11 cellular contexts compared by ENCODE assay signal in the genomic region with DNA sequence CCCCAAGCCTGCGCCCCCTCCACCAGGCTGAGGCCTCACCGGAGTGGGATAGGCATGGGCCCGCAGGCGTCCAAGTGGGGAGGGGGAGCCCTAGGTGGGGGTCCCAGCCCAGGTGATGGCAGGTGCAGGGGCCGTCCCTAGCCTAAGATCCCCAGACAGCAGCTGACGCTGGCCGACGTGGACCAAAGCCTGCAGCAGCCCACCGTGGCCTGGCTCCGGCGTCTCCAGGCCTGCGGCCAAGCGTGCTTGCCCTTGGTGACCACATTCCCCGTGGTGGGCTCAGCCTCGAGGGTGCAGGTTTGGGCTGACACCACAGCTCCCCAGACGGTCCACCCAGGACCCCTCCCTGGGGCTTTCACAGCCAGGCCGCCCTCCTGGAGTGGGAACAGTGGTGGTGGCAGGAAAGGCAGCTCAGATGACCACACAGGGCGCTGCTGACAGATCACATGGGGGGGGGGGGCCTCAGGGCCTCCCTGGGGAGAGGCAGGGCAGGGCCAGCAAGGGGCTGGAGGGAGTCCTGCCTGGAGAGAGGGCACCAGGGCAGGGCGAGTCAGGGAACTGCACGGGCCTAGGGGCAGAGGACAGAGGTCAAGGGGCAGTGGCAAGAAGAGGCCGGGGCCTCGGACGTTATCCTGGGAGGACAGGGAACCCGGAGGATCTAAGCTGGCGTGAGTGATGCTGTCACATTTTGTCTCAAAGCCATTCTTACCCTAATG. TPM values are rescaled to one million over a fixed set of nuclear protein-coding genes. Genes with fewer than 3 reads are reported as not detected.
DNase-seq lines count a peak whose midpoint lies in the region; ATAC-seq, FAIRE-seq and TF ChIP-seq lines count a peak whose summit lies in the region.
"Had no signal": no experiment of that assay in that cellular context is flagged by ENCODE, and none has a peak within 500 bp of the region (broad histone marks: within the 10 kb centered on the region; RNA-seq: fewer than 3 reads in every experiment).

No MANE protein-coding gene starts in this region.

- H3K27ac ChIP-seq in CD8-positive, alpha-beta T cell (ENCODE audit: low read depth, low read length): peak overlapping the region; percentile 58
- no peak overlapping the region for H3K27ac ChIP-seq in HUES48 (ENCODE audit: low read depth, low read length)
- H3K27ac ChIP-seq in K562 (ENCODE audit: extremely low read depth, low read depth, low read length): peak overlapping the region; percentile 92
- H3K27ac ChIP-seq in brain microvascular endothelial cell: no peak overlapping the region
- no peak overlapping the region for H3K27ac ChIP-seq in caudate nucleus (ENCODE audit: low read depth, low read length)

- WGBS in K562 (ENCODE audit: insufficient coverage, low coverage, missing lambda C conversion rate): 75% methylated on average over 5 of the region's 25 CpGs

- TF ChIP-seq RAD21 in K562 (CRISPR knock-in tag; conservative IDR thresholded peaks at IDR 0.05 in 1 of 2, IDR thresholded peaks at IDR 0.05 in 1 of 2): no peak

- peak overlapping the region; percentile 72; the same call in 1 of the 2 replicates for H3K4me2 ChIP-seq in K562 (ENCODE audit: insufficient read depth, low read length)

- H3K4me1 ChIP-seq in CD8-positive, alpha-beta T cell (ENCODE audit: insufficient read depth, low read length): peaks cover 50% of the 10 kb centered on the region
- peaks cover 5% of the 10 kb centered on the region; the same call in 1 of the 2 replicates for H3K4me1 ChIP-seq in HUES48 (ENCODE audit: control insufficient read depth, insufficient read depth, low read length)
- H3K4me1 ChIP-seq in K562 (replicated peaks in 1 of 2; ENCODE audit: control insufficient read depth in 2 of 2, insufficient read depth in 2 of 2, low read length in 2 of 2): peaks cover 40 to 83% of the 10 kb centered on the region in 2 experiments

- FAIRE-seq in K562 (lab: Jason Lieb, UNC): no peak
- FAIRE-seq: endothelial cell of umbilical vein had no signal

- H4K20me1 ChIP-seq in K562 (replicated peaks; ENCODE audit: control insufficient read depth, insufficient read depth, low read length): no peaks in the 10 kb centered on the region

- intact Hi-C loops in CD8-positive, alpha-beta T cell (cut with DNase I, micrococcal nuclease): loop anchor here in 1 of 2 experiments (10.0 kb wide), 1 partner anchor 133 kb away; no protein-coding TSS in a partner anchor
- intact Hi-C loops in K562 (cut with micrococcal nuclease) (no loop called here), natural killer cell (cut with micrococcal nuclease) (loop anchor here (5.0 kb wide), 1 partner anchor 115 kb away; a partner anchor contains a TSS)

- DNase-seq in CD8-positive, alpha-beta T cell: no peak
- DNase-seq in K562 (ENCODE audit: extremely low read depth in 1 of 4, low spot score in 3 of 4): no peak
- peak; percentile 42 for DNase-seq in natural killer cell
- no peak for DNase-seq in brain microvascular endothelial cell
- DNase-seq in SIG-M5 treated with dmso at 0.1 percent for 504 hours (lab: John Stamatoyannopoulos, UW; ENCODE audit: unreplicated experiment): no peak
- no peak for DNase-seq in caudate nucleus (lab: John Stamatoyannopoulos, UW)
- DNase-seq: NCI-H2107 had no signal

- no peaks in the 10 kb centered on the region for H3K79me2 ChIP-seq in K562 (ENCODE audit: control insufficient read depth, insufficient read depth, low read length)

- no TSS peak for BruUV-seq in K562 (replicated peaks; lab: Mats Ljungman, UMichigan)

- H3K9ac ChIP-seq in HUES48 (ENCODE audit: low read depth, low read length) (no peak overlapping the region), K562 (ENCODE audit: insufficient read depth in 1 of 2, low read depth in 2 of 2, low read length in 2 of 2) (peak overlapping the region; percentile 61 to 77; a peak in 2 of 4 replicates)

- CTCF ChIA-PET in CD8-positive, alpha-beta T cell (lab: Charles Lee): interaction anchor here (0.7 to 3.5 kb wide), 4 partner anchors 19 to 243 kb away, joined by 3 to 18 read pairs (median 3); no protein-coding TSS in a partner anchor
- CTCF ChIA-PET in K562 (lab: Yijun Ruan, JAX; ENCODE audit: low intra/inter-chr PET ratio): no interaction called here

- no peak for ATAC-seq in CD8-positive, alpha-beta T cell
- no peak for ATAC-seq in K562
- no peak for ATAC-seq in natural killer cell

- no peaks in the 10 kb centered on the region for H3K27me3 Mint-ChIP-seq in CD8-positive, alpha-beta T cell (ENCODE audit: low read depth)
- H3K27me3 Mint-ChIP-seq in natural killer cell (ENCODE audit: low read depth in 2 of 2): no peaks in the 10 kb centered on the region

- peaks cover 5% of the 10 kb centered on the region for H3K36me3 ChIP-seq in CD8-positive, alpha-beta T cell (ENCODE audit: insufficient read depth, low read length)
- H3K36me3 ChIP-seq in HUES48 (ENCODE audit: control insufficient read depth, insufficient read depth, low read length): peaks cover 25% of the 10 kb centered on the region
- H3K36me3 ChIP-seq in K562 (ENCODE audit: control insufficient read depth, insufficient read depth, low read length): peaks cover 19% of the 10 kb centered on the region; the same call in 1 of the 3 replicates
- peaks cover 13% of the 10 kb centered on the region for H3K36me3 ChIP-seq in brain microvascular endothelial cell (replicated peaks)

- no peak for TF ChIP-seq CTCF in CD8-positive, alpha-beta T cell (IDR thresholded peaks at IDR 0.05)
- TF ChIP-seq CTCF in K562 (IDR thresholded peaks at IDR 0.05 in 2 of 3, conservative IDR thresholded peaks at IDR 0.05 in 1 of 3; ENCODE audit: insufficient read depth in 2 of 3, low read depth in 1 of 3, low read length in 3 of 3) (no peak), natural killer cell (IDR thresholded peaks at IDR 0.05) (no peak), brain microvascular endothelial cell (IDR thresholded peaks at IDR 0.05; ENCODE audit: low read depth, low read length, missing control alignments) (no peak)

- in situ Hi-C loops in K562 (cut with MboI): no loop called here
- in situ Hi-C loops in brain microvascular endothelial cell (cut with HindIII; ENCODE audit: low pct_ligation_motif_present, low sequenced_read_pairs): no loop called here

- H3K27ac Mint-ChIP-seq in CD8-positive, alpha-beta T cell: peak overlapping the region; percentile 95
- H3K27ac Mint-ChIP-seq in natural killer cell: peak overlapping the region; percentile 98

- no peaks in the 10 kb centered on the region for H3K27me3 ChIP-seq in CD8-positive, alpha-beta T cell (ENCODE audit: insufficient read depth, low read length)
- H3K27me3 ChIP-seq in HUES48 (ENCODE audit: control insufficient read depth, insufficient read depth, low read length) (peaks cover 7% of the 10 kb centered on the region), K562 (ENCODE audit: control insufficient read depth in 2 of 2, insufficient read depth in 2 of 2, low read length in 2 of 2) (no peaks in the 10 kb centered on the region), brain microvascular endothelial cell (replicated peaks) (peaks cover 2% of the 10 kb centered on the region)
- H3K27me3 ChIP-seq: ascending aorta had no signal

- peaks cover 40% of the 10 kb centered on the region for H3K4me1 Mint-ChIP-seq in CD8-positive, alpha-beta T cell (ENCODE audit: low read depth)
- peaks cover 28 to 49% of the 10 kb centered on the region in 2 donors for H3K4me1 Mint-ChIP-seq in natural killer cell

- no peaks in the 10 kb centered on the region for H3K9me3 ChIP-seq in CD8-positive, alpha-beta T cell (ENCODE audit: low read length)
- H3K9me3 ChIP-seq in HUES48 (ENCODE audit: control insufficient read depth, insufficient read depth, low read length) (no peaks in the 10 kb centered on the region), K562 (replicated peaks; ENCODE audit: control insufficient read depth, insufficient read depth, low read depth, low read length) (no peaks in the 10 kb centered on the region)
- H3K9me3 ChIP-seq: ascending aorta had no signal

- no peak for TF ChIP-seq EP300 in K562 (IDR thresholded peaks at IDR 0.05; ENCODE audit: low read length)

- peaks cover 22% of the 10 kb centered on the region for H3K36me3 Mint-ChIP-seq in CD8-positive, alpha-beta T cell
- H3K36me3 Mint-ChIP-seq in natural killer cell: no peaks in the 10 kb centered on the region

- H2AFZ ChIP-seq in K562 (ENCODE audit: low read depth, low read length): no peak overlapping the region

- POLR2A ChIA-PET in CD8-positive, alpha-beta T cell (lab: Charles Lee): interaction anchor here (1.4 to 2.0 kb wide), 3 partner anchors 13 to 31 kb away, joined by 4 to 5 read pairs (median 5); a partner anchor contains a TSS
- POLR2A ChIA-PET in K562 (lab: Yijun Ruan, JAX): interaction anchor here (0.9 to 1.4 kb wide), 3 partner anchors 21 to 32 kb away, joined by 3 to 4 read pairs (median 4); no protein-coding TSS in a partner anchor

- no peaks in the 10 kb centered on the region for H3K9me3 Mint-ChIP-seq in CD8-positive, alpha-beta T cell
- no peaks in the 10 kb centered on the region for H3K9me3 Mint-ChIP-seq in natural killer cell
- H3K9me3 Mint-ChIP-seq: nephron progenitor cell had no signal

- peaks cover 3% of the 10 kb centered on the region for H3K9me1 ChIP-seq in K562 (ENCODE audit: control insufficient read depth, insufficient read depth, low read length)

- H3K4me3 Mint-ChIP-seq in CD8-positive, alpha-beta T cell: peak overlapping the region; percentile 79
- H3K4me3 Mint-ChIP-seq in natural killer cell: peak overlapping the region; percentile 92

- no peak for TF ChIP-seq POLR2A in K562 (conservative IDR thresholded peaks at IDR 0.05)

- H3K4me3 ChIP-seq in CD8-positive, alpha-beta T cell (ENCODE audit: low read depth, low read length): no peak overlapping the region
- H3K4me3 ChIP-seq in HUES48 (ENCODE audit: low read depth, low read length) (peak overlapping the region; percentile 46; the same call in 1 of the 2 replicates), K562 (no peak overlapping the region), brain microvascular endothelial cell (ENCODE audit: low read depth, low read length) (no peak overlapping the region)

RNA-seq across cellular contexts. Expression of a gene that starts 0.8 kb away (rescaled TPM):
- 10 to 100 TPM; 67.0 to 67.3 TPM for total RNA-seq in CD8-positive, alpha-beta T cell
- 8.0 and 37.9 TPM in 2 replicates for total RNA-seq in K562 (2011; cell fraction: chromatin; rRNA removed; ENCODE audit: low replicate concordance)
- total RNA-seq in K562 (2011; cell fraction: nucleolus; rRNA removed): 34.7 and 35.9 TPM in 2 replicates
- total RNA-seq in K562 (2011; cell fraction: nucleoplasm; rRNA removed): 11.8 and 15.8 TPM in 2 replicates
- 2.9 and 3.3 TPM in 2 replicates for total RNA-seq in K562 (2014; rRNA removed)
- 0.19 and 0.25 TPM in 2 replicates for total RNA-seq in K562 (2014; rRNA removed; fragmentation: Illumina TruSeq; extraction: Trizol)
- total RNA-seq in K562 (2015; rRNA removed; fragmentation: Illumina TruSeq; extraction: Trizol): 1.0 TPM in 2 replicates
- total RNA-seq in K562 (2021): 6.1 and 7.0 TPM in 2 replicates
- polyA plus RNA-seq in K562 (2011; rRNA removed): 1.5 and 5.8 TPM in 2 replicates
- 5.3 and 5.8 TPM in 2 replicates for polyA plus RNA-seq in K562 (2011; cell fraction: cytosol; rRNA removed)
- 42.9 and 49.0 TPM in 2 replicates for polyA plus RNA-seq in K562 (2011; cell fraction: nucleus; rRNA removed)
- polyA plus RNA-seq in K562 (2012): 4.0 and 16.8 TPM in 2 replicates
- polyA plus RNA-seq in K562 (2014; fragmentation: Illumina TruSeq; extraction: Trizol): 1.1 and 3.4 TPM in 2 replicates
- under 1 TPM; 0.07 to 0.14 TPM for polyA plus RNA-seq in K562 (2014; fragmentation: Nextera tagmentation; extraction: Ambion mirVana)
- polyA plus RNA-seq in K562 (2014; rRNA removed): 5.0 and 7.2 TPM in 2 replicates
- 1.0 and 1.6 TPM in 2 replicates for polyA minus RNA-seq in K562 (2011; rRNA and poly(A)+ RNA removed)
- 3.1 and 5.6 TPM in 2 replicates for polyA minus RNA-seq in K562 (2011; cell fraction: cytosol; rRNA and poly(A)+ RNA removed)
- 14.7 and 18.5 TPM in 2 replicates for polyA minus RNA-seq in K562 (2011; cell fraction: nucleus; rRNA and poly(A)+ RNA removed)
- 100 to 1,000 TPM; 357 to 682 (median 425) TPM for total RNA-seq in natural killer cell

RNA-seq across cellular contexts. Expression of a gene that starts 31.2 kb away (rescaled TPM):
- 10 to 100 TPM; 74.4 to 79.1 TPM for total RNA-seq in CD8-positive, alpha-beta T cell
- total RNA-seq in K562 (2011; cell fraction: chromatin; rRNA removed; ENCODE audit: low replicate concordance): 97.4 and 177 TPM in 2 replicates
- total RNA-seq in K562 (2011; cell fraction: nucleolus; rRNA removed): 93.2 and 103 TPM in 2 replicates
- total RNA-seq in K562 (2011; cell fraction: nucleoplasm; rRNA removed): 81.1 and 81.7 TPM in 2 replicates
- total RNA-seq in K562 (2014; rRNA removed): 35.1 and 44.2 TPM in 2 replicates
- 21.0 and 22.1 TPM in 2 replicates for total RNA-seq in K562 (2014; rRNA removed; fragmentation: Illumina TruSeq; extraction: Trizol)
- 23.3 and 27.0 TPM in 2 replicates for total RNA-seq in K562 (2015; rRNA removed; fragmentation: Illumina TruSeq; extraction: Trizol)
- total RNA-seq in K562 (2021): 56.6 and 56.7 TPM in 2 replicates
- polyA plus RNA-seq in K562 (2011; rRNA removed): 39.3 and 45.1 TPM in 2 replicates
- polyA plus RNA-seq in K562 (2011; cell fraction: cytosol; rRNA removed): 33.2 and 44.0 TPM in 2 replicates
- 79.4 and 99.6 TPM in 2 replicates for polyA plus RNA-seq in K562 (2011; cell fraction: nucleus; rRNA removed)
- 29.8 and 48.0 TPM in 2 replicates for polyA plus RNA-seq in K562 (2012)
- 28.4 and 35.5 TPM in 2 replicates for polyA plus RNA-seq in K562 (2014; fragmentation: Illumina TruSeq; extraction: Trizol)
- 1 to 10 TPM; 4.3 to 4.4 TPM for polyA plus RNA-seq in K562 (2014; fragmentation: Nextera tagmentation; extraction: Ambion mirVana)
- polyA plus RNA-seq in K562 (2014; rRNA removed): 32.0 and 33.0 TPM in 2 replicates
- 36.7 and 39.5 TPM in 2 replicates for polyA minus RNA-seq in K562 (2011; rRNA and poly(A)+ RNA removed)
- 29.7 and 33.5 TPM in 2 replicates for polyA minus RNA-seq in K562 (2011; cell fraction: cytosol; rRNA and poly(A)+ RNA removed)
- 35.9 and 60.8 TPM in 2 replicates for polyA minus RNA-seq in K562 (2011; cell fraction: nucleus; rRNA and poly(A)+ RNA removed)
- 10 to 100 TPM; 74.3 to 81.8 (median 78.7) TPM for total RNA-seq in natural killer cell

RNA-seq across cellular contexts. Expression of a gene that starts 31.3 kb away (rescaled TPM):
- 10 to 100 TPM; 36.5 to 38.8 TPM for total RNA-seq in CD8-positive, alpha-beta T cell
- total RNA-seq in K562 (2011; cell fraction: chromatin; rRNA removed; ENCODE audit: low replicate concordance): 15.4 and 25.5 TPM in 2 replicates
- 20.5 and 22.4 TPM in 2 replicates for total RNA-seq in K562 (2011; cell fraction: nucleolus; rRNA removed)
- 21.4 and 24.6 TPM in 2 replicates for total RNA-seq in K562 (2011; cell fraction: nucleoplasm; rRNA removed)
- total RNA-seq in K562 (2014; rRNA removed) (36.3 and 44.4 TPM in 2 replicates), K562 (2014; rRNA removed; fragmentation: Illumina TruSeq; extraction: Trizol) (19.2 and 24.5 TPM in 2 replicates), K562 (2015; rRNA removed; fragmentation: Illumina TruSeq; extraction: Trizol) (46.6 and 48.8 TPM in 2 replicates), K562 (2021) (69.3 and 72.9 TPM in 2 replicates), natural killer cell (10 to 100 TPM; 28.1 to 39.0 (median 32.4) TPM)
- polyA plus RNA-seq in K562 (2011; rRNA removed) (37.3 and 40.1 TPM in 2 replicates), K562 (2014; fragmentation: Illumina TruSeq; extraction: Trizol) (47.2 and 51.8 TPM in 2 replicates), K562 (2014; fragmentation: Nextera tagmentation; extraction: Ambion mirVana) (1 to 10 TPM in 1 of 2 experiments, under 1 TPM in 1; 0.61 to 3.7 TPM), K562 (2014; rRNA removed) (57.4 TPM in 2 replicates)
- 31.7 and 75.7 TPM in 2 replicates for polyA plus RNA-seq in K562 (2011; cell fraction: cytosol; rRNA removed)
- polyA plus RNA-seq in K562 (2011; cell fraction: nucleus; rRNA removed): 45.8 and 50.3 TPM in 2 replicates
- polyA plus RNA-seq in K562 (2012): 43.5 and 47.7 TPM in 2 replicates
- 11.4 and 19.7 TPM in 2 replicates for polyA minus RNA-seq in K562 (2011; rRNA and poly(A)+ RNA removed)
- polyA minus RNA-seq in K562 (2011; cell fraction: cytosol; rRNA and poly(A)+ RNA removed): 18.1 and 20.8 TPM in 2 replicates
- polyA minus RNA-seq in K562 (2011; cell fraction: nucleus; rRNA and poly(A)+ RNA removed): 10.2 and 13.4 TPM in 2 replicates

RNA-seq across cellular contexts. Expression of a gene that starts 39.8 kb away (rescaled TPM):
- total RNA-seq in CD8-positive, alpha-beta T cell: not detected
- 1.8 and 3.5 TPM in 2 replicates for total RNA-seq in K562 (2011; cell fraction: chromatin; rRNA removed; ENCODE audit: low replicate concordance)
- 2.1 and 2.7 TPM in 2 replicates for total RNA-seq in K562 (2011; cell fraction: nucleolus; rRNA removed)
- 1.6 and 1.7 TPM in 2 replicates for total RNA-seq in K562 (2011; cell fraction: nucleoplasm; rRNA removed)
- total RNA-seq in K562 (2014; rRNA removed) (0.45 and 0.49 TPM in 2 replicates), K562 (2014; rRNA removed; fragmentation: Illumina TruSeq; extraction: Trizol) (0.16 and 0.18 TPM in 2 replicates), K562 (2015; rRNA removed; fragmentation: Illumina TruSeq; extraction: Trizol) (0.07 and 0.23 TPM in 2 replicates), K562 (2021) (0.55 and 0.69 TPM in 2 replicates), natural killer cell (1 to 10 TPM in 1 of 3 donors, under 1 TPM in 2; 0.48 to 4.1 (median 0.75) TPM)
- polyA plus RNA-seq in K562 (2011; rRNA removed) (0.03 and 0.21 TPM in 2 replicates), K562 (2014; fragmentation: Illumina TruSeq; extraction: Trizol) (0.19 and 0.29 TPM in 2 replicates), K562 (2014; fragmentation: Nextera tagmentation; extraction: Ambion mirVana) (under 1 TPM in 1 of 2 experiments, not detected in 1; 0.07 TPM), K562 (2014; rRNA removed) (0.36 and 0.70 TPM in 2 replicates)
- 0.07 and 0.60 TPM in 2 replicates for polyA plus RNA-seq in K562 (2011; cell fraction: cytosol; rRNA removed)
- 0.17 and 2.0 TPM in 2 replicates for polyA plus RNA-seq in K562 (2011; cell fraction: nucleus; rRNA removed)
- polyA plus RNA-seq in K562 (2012): 0.48 and 1.4 TPM in 2 replicates
- polyA minus RNA-seq in K562 (2011; rRNA and poly(A)+ RNA removed): not detected in 2 replicates
- polyA minus RNA-seq in K562 (2011; cell fraction: cytosol; rRNA and poly(A)+ RNA removed): not detected in 2 replicates
- polyA minus RNA-seq in K562 (2011; cell fraction: nucleus; rRNA and poly(A)+ RNA removed): 0.11 and 0.27 TPM in 2 replicates
- total RNA-seq: endothelial cell of umbilical vein had no signal
- polyA plus RNA-seq: endothelial cell of umbilical vein had no signal

RNA-seq across cellular contexts. Expression of a gene that starts 47.4 kb away (rescaled TPM):
- total RNA-seq in CD8-positive, alpha-beta T cell: not detected
- not detected in 2 replicates for total RNA-seq in K562 (2011; cell fraction: chromatin; rRNA removed; ENCODE audit: low replicate concordance)
- total RNA-seq in K562 (2011; cell fraction: nucleolus; rRNA removed): not detected in 2 replicates
- total RNA-seq in K562 (2011; cell fraction: nucleoplasm; rRNA removed): not detected in 2 replicates
- total RNA-seq in K562 (2014; rRNA removed): not detected in 2 replicates
- not detected in 2 replicates for total RNA-seq in K562 (2014; rRNA removed; fragmentation: Illumina TruSeq; extraction: Trizol)
- total RNA-seq in K562 (2015; rRNA removed; fragmentation: Illumina TruSeq; extraction: Trizol): not detected in 2 replicates
- total RNA-seq in K562 (2021): 0.16 and 0.35 TPM in 2 replicates
- not detected in 2 replicates for polyA plus RNA-seq in K562 (2011; rRNA removed)
- polyA plus RNA-seq in K562 (2011; cell fraction: cytosol; rRNA removed): 0.12 TPM in 1 of 2 replicates, not detected in the other
- 0.14 TPM in 1 of 2 replicates, not detected in the other for polyA plus RNA-seq in K562 (2011; cell fraction: nucleus; rRNA removed)
- polyA plus RNA-seq in K562 (2012): 0.09 and 0.28 TPM in 2 replicates
- not detected in 2 replicates for polyA plus RNA-seq in K562 (2014; fragmentation: Illumina TruSeq; extraction: Trizol)
- polyA plus RNA-seq in K562 (2014; fragmentation: Nextera tagmentation; extraction: Ambion mirVana): not detected
- 0.46 TPM in 1 of 2 replicates, not detected in the other for polyA plus RNA-seq in K562 (2014; rRNA removed)
- not detected in 2 replicates for polyA minus RNA-seq in K562 (2011; rRNA and poly(A)+ RNA removed)
- polyA minus RNA-seq in K562 (2011; cell fraction: cytosol; rRNA and poly(A)+ RNA removed): not detected in 2 replicates
- not detected in 2 replicates for polyA minus RNA-seq in K562 (2011; cell fraction: nucleus; rRNA and poly(A)+ RNA removed)
- total RNA-seq in natural killer cell: under 1 TPM in 2 of 3 donors, not detected in 1; 0.31 to 0.33 TPM
- total RNA-seq: ascending aorta, endothelial cell of umbilical vein had no signal
- polyA plus RNA-seq: endothelial cell of umbilical vein had no signal

Comparison
In these comparisons a context has a peak if more than half of its experiments do, and no peak if none do; other contexts are left out.
1. H3K27ac ChIP-seq: peak in CD8-positive, alpha-beta T cell (single experiment) and K562 (single experiment); none in HUES48 (single experiment), brain microvascular endothelial cell (single experiment) and caudate nucleus (single experiment).